In the genomic region with DNA sequence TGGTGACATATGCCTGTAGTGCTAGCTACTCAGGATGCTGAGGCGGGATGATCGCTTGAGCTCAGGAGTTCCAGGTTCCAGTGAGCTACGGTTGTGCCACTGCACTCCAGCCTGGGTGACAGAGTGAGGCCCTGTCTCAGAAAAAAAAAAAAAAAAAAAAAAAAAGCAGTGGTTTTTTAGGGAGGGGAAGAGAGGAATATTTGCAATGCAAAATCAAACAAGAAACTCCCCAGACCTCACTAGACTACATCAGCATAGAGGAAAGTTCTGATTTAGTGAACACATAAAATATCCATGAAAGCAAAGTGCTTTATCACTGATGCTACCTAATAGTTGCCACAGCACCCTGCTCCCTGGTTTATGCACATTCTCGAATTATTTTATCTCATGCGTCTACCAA, we compare ENCODE assay signal across 15 cellular contexts. TPM values are rescaled to one million over a fixed set of nuclear protein-coding genes. Genes with fewer than 3 reads are reported as not detected.
DNase-seq lines count a peak whose midpoint lies in the region; ATAC-seq, FAIRE-seq and TF ChIP-seq lines count a peak whose summit lies in the region.
"Had no signal": no experiment of that assay in that cellular context is flagged by ENCODE, and none has a peak within 500 bp of the region (broad histone marks: within the 10 kb centered on the region; RNA-seq: fewer than 3 reads in every experiment).

No MANE protein-coding gene starts in this region.

- no peaks in the 10 kb centered on the region; the same call in 1 of the 2 replicates for H4K20me1 ChIP-seq in BLaER1

- H3K4ac ChIP-seq in mesenchymal stem cell (ENCODE audit: low read depth in 1 of 2, low read length in 2 of 2), result no peak overlapping the region

- peaks cover 25% of the 10 kb centered on the region for H3K36me3 Mint-ChIP-seq in activated T-helper 17 cell treated with anti-CD3 and anti-CD28 coated beads, Interleukin-2, amount 50 U/mL, for 72 hours (ENCODE audit: low read depth)
- H3K36me3 Mint-ChIP-seq in progenitor cell of endocrine pancreas (ENCODE audit: insufficient read depth), result peaks cover 9% of the 10 kb centered on the region

- peaks cover 9% of the 10 kb centered on the region for H3K27me3 Mint-ChIP-seq in activated T-helper 17 cell treated with anti-CD3 and anti-CD28 coated beads, Interleukin-2, amount 50 U/mL, for 72 hours
- H3K27me3 Mint-ChIP-seq in progenitor cell of endocrine pancreas, result peaks cover 17% of the 10 kb centered on the region

- no peak overlapping the region for H3K27ac ChIP-seq in BLaER1
- H3K27ac ChIP-seq in mesenchymal stem cell (ENCODE audit: low read length, poor library complexity, severe bottlenecking), result no peak overlapping the region
- no peak overlapping the region for H3K27ac ChIP-seq in prostate gland

- H3K36me3 ChIP-seq in BLaER1 (no peaks in the 10 kb centered on the region), mesenchymal stem cell (ENCODE audit: control insufficient read depth in 1 of 2, insufficient read depth in 2 of 2, low read depth in 1 of 2, low read length in 2 of 2) (peaks cover 27 to 62% of the 10 kb centered on the region in 2 experiments), prostate gland (no peaks in the 10 kb centered on the region)

- no peak overlapping the region for H3K14ac ChIP-seq in mesenchymal stem cell (ENCODE audit: low read length in 2 of 2)

- TF ChIP-seq POLR2A in prostate gland (IDR thresholded peaks at IDR 0.05), result no peak

- H3K27me3 ChIP-seq in BLaER1, result peaks cover 38% of the 10 kb centered on the region
- H3K27me3 ChIP-seq in mesenchymal stem cell (ENCODE audit: control insufficient read depth in 1 of 2, insufficient read depth in 1 of 2, low read length in 2 of 2), result no peaks in the 10 kb centered on the region
- no peaks in the 10 kb centered on the region for H3K27me3 ChIP-seq in prostate gland (replicated peaks; ENCODE audit: insufficient read depth)

- H2AFZ ChIP-seq in mesenchymal stem cell (ENCODE audit: low read depth, low read length), result no peak overlapping the region

- no peak overlapping the region for H2BK120ac ChIP-seq in mesenchymal stem cell (ENCODE audit: low read depth, low read length)

- no peak overlapping the region for H2BK12ac ChIP-seq in mesenchymal stem cell (ENCODE audit: low read length in 2 of 2)

- H3K4me2 ChIP-seq in BLaER1 (peak overlapping the region; percentile 1; the same call in 1 of the 2 replicates), mesenchymal stem cell (ENCODE audit: low read length, poor library complexity, severe bottlenecking) (no peak overlapping the region)

- peak; percentile 64 for FAIRE-seq in GM19239 (lab: Jason Lieb, UNC)
- FAIRE-seq: D721Med, frontal cortex, G401.6 had no signal

- H3K23ac ChIP-seq in mesenchymal stem cell (ENCODE audit: low read length in 2 of 2), result no peak overlapping the region

- H2AK5ac ChIP-seq in mesenchymal stem cell (ENCODE audit: low read length, severe bottlenecking), result no peak overlapping the region

- H3K4me1 ChIP-seq in BLaER1 (peaks cover 46% of the 10 kb centered on the region), mesenchymal stem cell (ENCODE audit: control insufficient read depth, insufficient read depth, low read depth, low read length) (peaks cover 24% of the 10 kb centered on the region), prostate gland (replicated peaks) (no peaks in the 10 kb centered on the region)

- H3K9me3 ChIP-seq in BLaER1 (peaks cover 8% of the 10 kb centered on the region; the same call in 1 of the 2 replicates), mesenchymal stem cell (ENCODE audit: control insufficient read depth, low read length) (no peaks in the 10 kb centered on the region), prostate gland (no peaks in the 10 kb centered on the region)

- H3K4me1 Mint-ChIP-seq in activated T-helper 17 cell treated with anti-CD3 and anti-CD28 coated beads, Interleukin-2, amount 50 U/mL, for 72 hours, result peaks cover 5% of the 10 kb centered on the region
- peaks cover 11% of the 10 kb centered on the region for H3K4me1 Mint-ChIP-seq in progenitor cell of endocrine pancreas (ENCODE audit: low read depth)

- H3K18ac ChIP-seq in mesenchymal stem cell (ENCODE audit: low read depth in 1 of 2, low read length in 2 of 2), result no peak overlapping the region

- H3K9me3 Mint-ChIP-seq in activated T-helper 17 cell treated with anti-CD3 and anti-CD28 coated beads, Interleukin-2, amount 50 U/mL, for 72 hours, result no peaks in the 10 kb centered on the region
- peaks cover 4% of the 10 kb centered on the region for H3K9me3 Mint-ChIP-seq in progenitor cell of endocrine pancreas (ENCODE audit: low read depth)
- H3K9me3 Mint-ChIP-seq: naive thymus-derived CD4-positive, alpha-beta T cell had no signal

- peak overlapping the region; percentile 90 for H3K4me3 Mint-ChIP-seq in activated T-helper 17 cell treated with anti-CD3 and anti-CD28 coated beads, Interleukin-2, amount 50 U/mL, for 72 hours
- H3K4me3 Mint-ChIP-seq in progenitor cell of endocrine pancreas (ENCODE audit: low read depth), result no peak overlapping the region

- no peak for ATAC-seq in activated T-helper 17 cell treated with anti-CD3 and anti-CD28 coated beads, Interleukin-2, amount 50 U/mL, for 72 hours (replicated peaks)
- ATAC-seq: left ventricle myocardium superior; naive thymus-derived CD4-positive, alpha-beta T cell had no signal

- H3K4me3 ChIP-seq in BLaER1 (no peak overlapping the region), mesenchymal stem cell (ENCODE audit: insufficient read depth in 1 of 2, low read depth in 1 of 2, low read length in 2 of 2) (peak overlapping the region in 1 of 2 experiments; percentile 87), prostate gland (no peak overlapping the region)

- no peak for DNase-seq in GM19239 (ENCODE audit: insufficient read length, low spot score)
- no peak for DNase-seq in mesenchymal stem cell
- DNase-seq in NCI-H748 treated with DMSO at 0.1 percent for 48 hours (lab: John Stamatoyannopoulos, UW), result no peak
- DNase-seq in progenitor cell of endocrine pancreas (ENCODE audit: low spot score, unreplicated experiment), result no peak
- DNase-seq in occipital lobe (lab: John Stamatoyannopoulos, UW), result no peak
- DNase-seq in prostate gland (ENCODE audit: low spot score), result no peak
- DNase-seq: left ventricle myocardium superior; naive thymus-derived CD4-positive, alpha-beta T cell; NCI-H1930; NCI-H524 had no signal

- no peak overlapping the region for H2BK15ac ChIP-seq in mesenchymal stem cell (ENCODE audit: low read depth, poor library complexity, severe bottlenecking)

- intact Hi-C loops in prostate gland (cut with DNase I), result no loop called here

- whole genome bisulfite sequencing in mesenchymal stem cell, result 93% methylated on average over 5 of the region's 5 CpGs
- WGBS in prostate gland, result 91% methylated on average over 5 of the region's 5 CpGs

- no peak overlapping the region for H2BK5ac ChIP-seq in mesenchymal stem cell (ENCODE audit: low read depth, low read length, poor library complexity, severe bottlenecking)

- no peak overlapping the region for H4K91ac ChIP-seq in mesenchymal stem cell (ENCODE audit: low read length)

- H3K27ac Mint-ChIP-seq in activated T-helper 17 cell treated with anti-CD3 and anti-CD28 coated beads, Interleukin-2, amount 50 U/mL, for 72 hours, result no peak overlapping the region
- no peak overlapping the region for H3K27ac Mint-ChIP-seq in progenitor cell of endocrine pancreas
- H3K27ac Mint-ChIP-seq: naive thymus-derived CD4-positive, alpha-beta T cell had no signal

- no peak for TF ChIP-seq CTCF in progenitor cell of endocrine pancreas (IDR thresholded peaks at IDR 0.05; ENCODE audit: unreplicated experiment)
- no peak for TF ChIP-seq CTCF in prostate gland (IDR thresholded peaks at IDR 0.05)

- H4K8ac ChIP-seq in mesenchymal stem cell (ENCODE audit: low read length), result no peak overlapping the region

- H3K9ac ChIP-seq in BLaER1 (no peak overlapping the region), mesenchymal stem cell (ENCODE audit: low read length) (peak overlapping the region; percentile 99)

- H3K79me1 ChIP-seq in mesenchymal stem cell (replicated peaks; ENCODE audit: low read length, poor library complexity, severe bottlenecking), result peaks cover 10% of the 10 kb centered on the region

RNA-seq across cellular contexts. Expression of a gene that starts 50.5 kb away (rescaled TPM):
- 10 to 100 TPM; 16.0 to 23.8 TPM for total RNA-seq in activated T-helper 17 cell treated with anti-CD3 and anti-CD28 coated beads, Interleukin-2, amount 50 U/mL, for 72 hours
- polyA plus RNA-seq in mesenchymal stem cell (2013, experiment 1 of 2), result 2.7 TPM
- polyA plus RNA-seq in mesenchymal stem cell (2013, experiment 2 of 2), result 2.9 TPM
- total RNA-seq in progenitor cell of endocrine pancreas (1.1 and 3.6 TPM in 2 replicates), occipital lobe (0.47 TPM), prostate gland (10 to 100 TPM in 1 of 2 donors, 1 to 10 TPM in 1; 5.6 to 10.7 TPM)

RNA-seq across cellular contexts. Expression of a gene that starts 55.1 kb away (rescaled TPM):
- 10 to 100 TPM in 1 of 2 donors, 1 to 10 TPM in 1; 9.3 to 12.8 TPM for total RNA-seq in activated T-helper 17 cell treated with anti-CD3 and anti-CD28 coated beads, Interleukin-2, amount 50 U/mL, for 72 hours
- polyA plus RNA-seq in mesenchymal stem cell (2013, experiment 1 of 2), result 30.1 TPM
- polyA plus RNA-seq in mesenchymal stem cell (2013, experiment 2 of 2), result 29.4 TPM
- total RNA-seq in progenitor cell of endocrine pancreas, result 36.0 and 36.2 TPM in 2 replicates
- total RNA-seq in occipital lobe, result 6.2 TPM
- total RNA-seq in prostate gland, result 10 to 100 TPM; 52.8 to 88.8 TPM
